ENCODE assay signal across 1 cellular context in the genomic region with DNA sequence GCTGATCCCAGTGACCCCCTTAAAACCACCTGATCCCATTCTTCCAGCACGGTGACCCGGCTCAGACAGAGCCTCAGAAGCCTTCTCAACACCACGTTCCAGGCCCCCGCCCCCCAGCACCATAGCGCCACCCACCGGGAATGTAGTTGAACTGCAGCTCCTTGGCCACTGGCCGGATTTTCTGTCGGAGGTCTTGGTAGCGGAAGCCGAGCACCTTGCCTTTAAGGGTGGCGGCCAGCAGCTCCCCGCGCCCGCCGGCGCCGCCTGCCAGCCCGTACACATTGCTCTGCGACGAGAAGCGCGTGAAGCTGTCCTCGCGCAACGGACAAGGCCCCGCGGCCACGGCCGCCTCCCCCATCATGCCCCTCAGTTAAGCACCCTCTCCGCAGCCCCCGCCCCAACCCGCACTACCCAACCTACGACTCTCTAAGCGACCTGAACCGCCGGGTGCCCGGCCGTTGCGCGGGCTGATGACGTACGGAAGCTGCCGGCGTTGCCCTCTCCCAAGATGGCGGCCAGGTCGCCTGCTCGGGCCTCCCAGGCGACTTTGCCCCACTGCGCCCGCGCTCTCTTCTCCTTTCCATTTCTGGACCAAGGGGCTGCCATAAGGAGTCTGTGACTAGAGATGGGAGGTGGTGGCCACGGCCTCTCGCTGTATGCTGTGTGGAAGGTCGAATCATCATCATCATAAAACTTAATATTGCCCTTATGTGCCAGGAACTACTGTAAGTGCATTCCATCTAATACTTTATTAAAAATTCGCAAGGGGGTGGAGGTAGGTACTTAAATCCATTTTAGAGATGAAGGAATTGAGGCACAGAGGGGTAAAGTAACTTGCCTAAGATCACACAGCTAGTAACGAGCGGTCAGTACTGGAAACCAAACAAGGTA.
TF ChIP-seq lines count a peak whose summit lies in the region.

KPTN (minus strand) TSS at position 420 of the 891 bp plus-strand sequence; CDS start at position 361, 59 bp downstream.

TF ChIP-seq in K562, 482 proteins besides CTCF, POLR2A, EP300 and RAD21 (continued from another document and continues in another):
- TF ChIP-seq KLF6 (CRISPR knock-in tag; IDR thresholded peaks at IDR 0.05; ENCODE audit: borderline replicate concordance) (peak; percentile 23; the same call in 1 of the 2 replicates), DDX20 (tag; IDR thresholded peaks at IDR 0.05; ENCODE audit: low read depth) (no peak), SIX5 (IDR thresholded peaks at IDR 0.05; ENCODE audit: borderline replicate concordance in 1 of 2, insufficient read depth in 1 of 2, low read depth in 1 of 2, low read length in 2 of 2) (peak; percentile 86), TGIF2 (CRISPR knock-in tag; IDR thresholded peaks at IDR 0.05) (no peak), SRSF3 (IDR thresholded peaks at IDR 0.05; ENCODE audit: insufficient read depth, low read length) (no peak), ZNF143 (CRISPR knock-in tag; IDR thresholded peaks at IDR 0.05) (0 out of 2 replicates have a peak, but pooled peaks have one; percentile 20), ZNF75A (CRISPR knock-in tag; IDR thresholded peaks at IDR 0.05) (0 out of 2 replicates have a peak, but pooled peaks have one; percentile 13), TAF15 (IDR thresholded peaks at IDR 0.05; ENCODE audit: low read depth, low read length) (no peak), SAP30 (IDR thresholded peaks at IDR 0.05; ENCODE audit: borderline replicate concordance, insufficient read depth, low read depth, low read length, poor library complexity, severe bottlenecking) (peak; percentile 61), NCOA1 (IDR thresholded peaks at IDR 0.05; ENCODE audit: low read depth) (peak; percentile 8; the same call in 1 of the 2 replicates), HDAC1 (IDR thresholded peaks at IDR 0.05) (0 out of 4 replicates have a peak, but pooled peaks of 1 of the 2 experiments have one; percentile 6), ZBTB49 (CRISPR knock-in tag; IDR thresholded peaks at IDR 0.05; ENCODE audit: borderline replicate concordance) (no peak), MBD2 (IDR thresholded peaks at IDR 0.05; ENCODE audit: borderline replicate concordance, low read depth) (peak; percentile 81; the same call in 1 of the 2 replicates), ELF4 (CRISPR knock-in tag; IDR thresholded peaks at IDR 0.05) (peak; percentile 74), SP1 (CRISPR knock-in tag; IDR thresholded peaks at IDR 0.05) (peak; percentile 98), MEF2A (IDR thresholded peaks at IDR 0.05; ENCODE audit: control insufficient read depth, low read depth, low read length) (no peak), CUX1 (CRISPR knock-in tag; IDR thresholded peaks at IDR 0.05) (no peak), LARP7 (IDR thresholded peaks at IDR 0.05) (no peak), KAT7 (CRISPR knock-in tag; IDR thresholded peaks at IDR 0.05; ENCODE audit: borderline replicate concordance) (no peak), ETV1 (tag; conservative IDR thresholded peaks at IDR 0.05; ENCODE audit: low read depth) (peak; percentile 49), PHB2 (IDR thresholded peaks at IDR 0.05; ENCODE audit: low read depth) (no peak; the same call in 1 of the 2 replicates), POLR2G (IDR thresholded peaks at IDR 0.05; ENCODE audit: low read depth, low read length) (peak; percentile 92), ZNF77 (CRISPR knock-in tag; IDR thresholded peaks at IDR 0.05) (no peak), ARID2 (IDR thresholded peaks at IDR 0.05) (no peak), TCF3 (CRISPR knock-in tag; IDR thresholded peaks at IDR 0.05) (peak; percentile 17), ELF1 (tag; IDR thresholded peaks at IDR 0.05) (peak; percentile 67), FOXP1 (CRISPR knock-in tag; IDR thresholded peaks at IDR 0.05) (peak; percentile 45; the same call in 1 of the 2 replicates)
- TF ChIP-seq, protein P1, sequence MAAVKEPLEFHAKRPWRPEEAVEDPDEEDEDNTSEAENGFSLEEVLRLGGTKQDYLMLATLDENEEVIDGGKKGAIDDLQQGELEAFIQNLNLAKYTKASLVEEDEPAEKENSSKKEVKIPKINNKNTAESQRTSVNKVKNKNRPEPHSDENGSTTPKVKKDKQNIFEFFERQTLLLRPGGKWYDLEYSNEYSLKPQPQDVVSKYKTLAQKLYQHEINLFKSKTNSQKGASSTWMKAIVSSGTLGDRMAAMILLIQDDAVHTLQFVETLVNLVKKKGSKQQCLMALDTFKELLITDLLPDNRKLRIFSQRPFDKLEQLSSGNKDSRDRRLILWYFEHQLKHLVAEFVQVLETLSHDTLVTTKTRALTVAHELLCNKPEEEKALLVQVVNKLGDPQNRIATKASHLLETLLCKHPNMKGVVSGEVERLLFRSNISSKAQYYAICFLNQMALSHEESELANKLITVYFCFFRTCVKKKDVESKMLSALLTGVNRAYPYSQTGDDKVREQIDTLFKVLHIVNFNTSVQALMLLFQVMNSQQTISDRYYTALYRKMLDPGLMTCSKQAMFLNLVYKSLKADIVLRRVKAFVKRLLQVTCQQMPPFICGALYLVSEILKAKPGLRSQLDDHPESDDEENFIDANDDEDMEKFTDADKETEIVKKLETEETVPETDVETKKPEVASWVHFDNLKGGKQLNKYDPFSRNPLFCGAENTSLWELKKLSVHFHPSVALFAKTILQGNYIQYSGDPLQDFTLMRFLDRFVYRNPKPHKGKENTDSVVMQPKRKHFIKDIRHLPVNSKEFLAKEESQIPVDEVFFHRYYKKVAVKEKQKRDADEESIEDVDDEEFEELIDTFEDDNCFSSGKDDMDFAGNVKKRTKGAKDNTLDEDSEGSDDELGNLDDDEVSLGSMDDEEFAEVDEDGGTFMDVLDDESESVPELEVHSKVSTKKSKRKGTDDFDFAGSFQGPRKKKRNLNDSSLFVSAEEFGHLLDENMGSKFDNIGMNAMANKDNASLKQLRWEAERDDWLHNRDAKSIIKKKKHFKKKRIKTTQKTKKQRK (IDR thresholded peaks at IDR 0.05; ENCODE audit: borderline replicate concordance, low read depth, low read length), result no peak
- TF ChIP-seq, protein P2, sequence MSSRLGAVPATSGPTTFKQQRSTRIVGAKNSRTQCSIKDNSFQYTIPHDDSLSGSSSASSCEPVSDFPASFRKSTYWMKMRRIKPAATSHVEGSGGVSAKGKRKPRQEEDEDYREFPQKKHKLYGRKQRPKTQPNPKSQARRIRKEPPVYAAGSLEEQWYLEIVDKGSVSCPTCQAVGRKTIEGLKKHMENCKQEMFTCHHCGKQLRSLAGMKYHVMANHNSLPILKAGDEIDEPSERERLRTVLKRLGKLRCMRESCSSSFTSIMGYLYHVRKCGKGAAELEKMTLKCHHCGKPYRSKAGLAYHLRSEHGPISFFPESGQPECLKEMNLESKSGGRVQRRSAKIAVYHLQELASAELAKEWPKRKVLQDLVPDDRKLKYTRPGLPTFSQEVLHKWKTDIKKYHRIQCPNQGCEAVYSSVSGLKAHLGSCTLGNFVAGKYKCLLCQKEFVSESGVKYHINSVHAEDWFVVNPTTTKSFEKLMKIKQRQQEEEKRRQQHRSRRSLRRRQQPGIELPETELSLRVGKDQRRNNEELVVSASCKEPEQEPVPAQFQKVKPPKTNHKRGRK (tag; IDR thresholded peaks at IDR 0.05), result no peak
- TF ChIP-seq, protein P3, sequence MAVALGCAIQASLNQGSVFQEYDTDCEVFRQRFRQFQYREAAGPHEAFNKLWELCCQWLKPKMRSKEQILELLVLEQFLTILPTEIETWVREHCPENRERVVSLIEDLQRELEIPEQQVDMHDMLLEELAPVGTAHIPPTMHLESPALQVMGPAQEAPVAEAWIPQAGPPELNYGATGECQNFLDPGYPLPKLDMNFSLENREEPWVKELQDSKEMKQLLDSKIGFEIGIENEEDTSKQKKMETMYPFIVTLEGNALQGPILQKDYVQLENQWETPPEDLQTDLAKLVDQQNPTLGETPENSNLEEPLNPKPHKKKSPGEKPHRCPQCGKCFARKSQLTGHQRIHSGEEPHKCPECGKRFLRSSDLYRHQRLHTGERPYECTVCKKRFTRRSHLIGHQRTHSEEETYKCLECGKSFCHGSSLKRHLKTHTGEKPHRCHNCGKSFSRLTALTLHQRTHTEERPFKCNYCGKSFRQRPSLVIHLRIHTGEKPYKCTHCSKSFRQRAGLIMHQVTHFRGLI (CRISPR knock-in tag; IDR thresholded peaks at IDR 0.05), result no peak
- TF ChIP-seq, protein P4, sequence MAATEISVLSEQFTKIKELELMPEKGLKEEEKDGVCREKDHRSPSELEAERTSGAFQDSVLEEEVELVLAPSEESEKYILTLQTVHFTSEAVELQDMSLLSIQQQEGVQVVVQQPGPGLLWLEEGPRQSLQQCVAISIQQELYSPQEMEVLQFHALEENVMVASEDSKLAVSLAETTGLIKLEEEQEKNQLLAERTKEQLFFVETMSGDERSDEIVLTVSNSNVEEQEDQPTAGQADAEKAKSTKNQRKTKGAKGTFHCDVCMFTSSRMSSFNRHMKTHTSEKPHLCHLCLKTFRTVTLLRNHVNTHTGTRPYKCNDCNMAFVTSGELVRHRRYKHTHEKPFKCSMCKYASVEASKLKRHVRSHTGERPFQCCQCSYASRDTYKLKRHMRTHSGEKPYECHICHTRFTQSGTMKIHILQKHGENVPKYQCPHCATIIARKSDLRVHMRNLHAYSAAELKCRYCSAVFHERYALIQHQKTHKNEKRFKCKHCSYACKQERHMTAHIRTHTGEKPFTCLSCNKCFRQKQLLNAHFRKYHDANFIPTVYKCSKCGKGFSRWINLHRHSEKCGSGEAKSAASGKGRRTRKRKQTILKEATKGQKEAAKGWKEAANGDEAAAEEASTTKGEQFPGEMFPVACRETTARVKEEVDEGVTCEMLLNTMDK (IDR thresholded peaks at IDR 0.05; ENCODE audit: borderline replicate concordance, insufficient read depth, low read depth, low read length, poor library complexity, severe bottlenecking), result peak; percentile 83
- TF ChIP-seq, protein P5, sequence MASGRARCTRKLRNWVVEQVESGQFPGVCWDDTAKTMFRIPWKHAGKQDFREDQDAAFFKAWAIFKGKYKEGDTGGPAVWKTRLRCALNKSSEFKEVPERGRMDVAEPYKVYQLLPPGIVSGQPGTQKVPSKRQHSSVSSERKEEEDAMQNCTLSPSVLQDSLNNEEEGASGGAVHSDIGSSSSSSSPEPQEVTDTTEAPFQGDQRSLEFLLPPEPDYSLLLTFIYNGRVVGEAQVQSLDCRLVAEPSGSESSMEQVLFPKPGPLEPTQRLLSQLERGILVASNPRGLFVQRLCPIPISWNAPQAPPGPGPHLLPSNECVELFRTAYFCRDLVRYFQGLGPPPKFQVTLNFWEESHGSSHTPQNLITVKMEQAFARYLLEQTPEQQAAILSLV (tag; IDR thresholded peaks at IDR 0.05), result no peak
- TF ChIP-seq, protein P6, sequence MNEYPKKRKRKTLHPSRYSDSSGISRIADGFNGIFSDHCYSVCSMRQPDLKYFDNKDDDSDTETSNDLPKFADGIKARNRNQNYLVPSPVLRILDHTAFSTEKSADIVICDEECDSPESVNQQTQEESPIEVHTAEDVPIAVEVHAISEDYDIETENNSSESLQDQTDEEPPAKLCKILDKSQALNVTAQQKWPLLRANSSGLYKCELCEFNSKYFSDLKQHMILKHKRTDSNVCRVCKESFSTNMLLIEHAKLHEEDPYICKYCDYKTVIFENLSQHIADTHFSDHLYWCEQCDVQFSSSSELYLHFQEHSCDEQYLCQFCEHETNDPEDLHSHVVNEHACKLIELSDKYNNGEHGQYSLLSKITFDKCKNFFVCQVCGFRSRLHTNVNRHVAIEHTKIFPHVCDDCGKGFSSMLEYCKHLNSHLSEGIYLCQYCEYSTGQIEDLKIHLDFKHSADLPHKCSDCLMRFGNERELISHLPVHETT (CRISPR knock-in tag; conservative IDR thresholded peaks at IDR 0.05 in 1 of 2, IDR thresholded peaks at IDR 0.05 in 1 of 2), result peak in 1 of 2 experiments; percentile 67; a peak in 2 of 4 replicates
